7 cellular contexts compared by ENCODE assay signal in genomic region chr15:21742067-21742466, GRCh38.
ATAC-seq lines count a peak whose summit lies in the region.

No MANE protein-coding gene starts in this region.

- ATAC-seq in GM18858 (IDR thresholded peaks at IDR 0.05; ENCODE audit: unreplicated experiment) = peak; percentile 51
- ATAC-seq in GM19043 (IDR thresholded peaks at IDR 0.05; ENCODE audit: low read depth, unreplicated experiment) = peak; percentile 66
- ATAC-seq in GM21423 (IDR thresholded peaks at IDR 0.05; ENCODE audit: unreplicated experiment) = peak; percentile 52
- ATAC-seq in GM21825 (IDR thresholded peaks at IDR 0.05; ENCODE audit: unreplicated experiment) = peak; percentile 68
- ATAC-seq in HG03039 (IDR thresholded peaks at IDR 0.05; ENCODE audit: unreplicated experiment) = peak; percentile 74
- ATAC-seq in HG03432 (IDR thresholded peaks at IDR 0.05; ENCODE audit: unreplicated experiment) = peak; percentile 69
- ATAC-seq in SK-N-SH treated with all-trans-retinoic acid at 6 μM for 48 hours = 0 out of 3 replicates have a peak, but pooled peaks have one; percentile 40

Comparison
In these comparisons a context has a peak if more than half of its experiments do, and no peak if none do; other contexts are left out.
1. Peak in every context shown above with its lines: ATAC-seq.